8 cellular contexts compared by ENCODE assay signal in genomic region chr7:87876759-87877234, GRCh38. TPM values are rescaled to one million over a fixed set of nuclear protein-coding genes. Genes with fewer than 3 reads are reported as not detected.
DNase-seq lines count a peak whose midpoint lies in the region; ATAC-seq and TF ChIP-seq lines count a peak whose summit lies in the region.

No MANE protein-coding gene starts in this region.

- no peak for TF ChIP-seq CTCF in GM20000 (IDR thresholded peaks at IDR 0.05; ENCODE audit: extremely low read depth, missing control alignments)
- TF ChIP-seq CTCF in VCaP (conservative IDR thresholded peaks at IDR 0.05) = no peak
- TF ChIP-seq CTCF in spleen (IDR thresholded peaks at IDR 0.05 in 8 of 11, conservative IDR thresholded peaks at IDR 0.05 in 3 of 11) = no peak

- WGBS in spleen, 5 donors = 0 to 1% (median 0%) methylated on average over 31 of the region's 31 CpGs

- peaks cover 0 to 19% (median 0%) of the 10 kb centered on the region in 6 donors for H3K36me3 ChIP-seq in spleen

- intact Hi-C loops in spleen (cut with DNase I; ENCODE audit: low total_unique reads) = no loop called here

- no peaks in the 10 kb centered on the region for H3K27me3 ChIP-seq in spleen (replicated peaks in 1 of 7)

- H3K4me1 ChIP-seq in spleen = peaks cover 20 to 68% (median 41%) of the 10 kb centered on the region in 6 donors

- peak; percentile 68 for DNase-seq in AG08396 (ENCODE audit: low spot score)
- DNase-seq in GM20000 (ENCODE audit: low spot score) = peak; percentile 55
- peak; percentile 47 for DNase-seq in NCI-H1105 (lab: John Stamatoyannopoulos, UW)
- peak in 52 of 61 donors; percentile 4 to 76 (median 44) for DNase-seq in caudate nucleus (lab: John Stamatoyannopoulos, UW)
- peak; percentile 74 for DNase-seq in iris pigment epithelial cell (ENCODE audit: low read depth)
- peak; percentile 93 for DNase-seq in spleen

- H3K27ac ChIP-seq in VCaP (peak overlapping the region; percentile 97), caudate nucleus (ENCODE audit: low read depth, low read length) (peak overlapping the region; percentile 79), spleen (peak overlapping the region; percentile 83 to 97 (median 96))

- no peak for TF ChIP-seq POLR2A in spleen (IDR thresholded peaks at IDR 0.05)

- H3K9me3 ChIP-seq in spleen = peaks cover 0 to 8% (median 5%) of the 10 kb centered on the region in 8 donors

- no peak for ATAC-seq in GM21367 (IDR thresholded peaks at IDR 0.05; ENCODE audit: unreplicated experiment)

- H3K4me3 ChIP-seq in spleen = peak overlapping the region; percentile 74 to 85 (median 82)

RNA-seq across cellular contexts. Expression of gene DBF4, which starts 0.5 kb away (rescaled TPM):
- total RNA-seq in spleen = 10 to 100 TPM; 13.0 to 26.8 (median 17.8) TPM
- 10 to 100 TPM in 1 of 3 donors, 1 to 10 TPM in 2; 8.8 to 10.0 (median 9.7) TPM for polyA plus RNA-seq in spleen

RNA-seq across cellular contexts. Expression of gene SLC25A40, which starts 0.6 kb away (rescaled TPM):
- total RNA-seq in spleen = 100 to 1,000 TPM in 1 of 7 donors, 10 to 100 TPM in 6; 38.5 to 102 (median 50.3) TPM
- polyA plus RNA-seq in spleen = 10 to 100 TPM in 1 of 3 donors, 1 to 10 TPM in 2; 6.2 to 10.3 (median 9.1) TPM

RNA-seq across cellular contexts. Expression of gene ADAM22, which starts 57.3 kb away (rescaled TPM):
- 1 to 10 TPM; 2.5 to 4.4 (median 3.6) TPM for total RNA-seq in spleen
- under 1 TPM; 0.43 to 0.64 (median 0.51) TPM for polyA plus RNA-seq in spleen
